Comparison of ENCODE assay signal across 9 cellular contexts in genomic region chr15:74399511-74400312, GRCh38. TPM values are rescaled to one million over a fixed set of nuclear protein-coding genes. Genes with fewer than 3 reads are reported as not detected.
A peak's percentile ranks its signal among the peaks of the same experiment; 100 is the strongest.
DNase-seq lines count a peak whose midpoint lies in the region; ATAC-seq and TF ChIP-seq lines count a peak whose summit lies in the region.
"Had no signal": no experiment of that assay in that cellular context is flagged by ENCODE, and none has a peak within 500 bp of the region (broad histone marks: within the 10 kb centered on the region; RNA-seq: fewer than 3 reads in every experiment).

No MANE protein-coding gene starts in this region.

- peak; percentile 58 for ATAC-seq in CD4-positive, alpha-beta T cell (ENCODE audit: poor library complexity)
- ATAC-seq in naive B cell (ENCODE audit: low read depth in 2 of 2): no peak
- ATAC-seq in GM21576 (IDR thresholded peaks at IDR 0.05; ENCODE audit: unreplicated experiment): no peak
- no peak for ATAC-seq in GM19324 (IDR thresholded peaks at IDR 0.05; ENCODE audit: low FRiP score, unreplicated experiment)

- H3K27me3 ChIP-seq in CD4-positive, alpha-beta T cell (ENCODE audit: control insufficient read depth, insufficient read depth, low read length): no peaks in the 10 kb centered on the region
- H3K27me3 ChIP-seq in left ventricle myocardium inferior (ENCODE audit: low read depth): no peaks in the 10 kb centered on the region

- no peaks in the 10 kb centered on the region for H3K9me3 ChIP-seq in CD4-positive, alpha-beta T cell (ENCODE audit: control insufficient read depth, low read length)
- H3K9me3 ChIP-seq in left ventricle myocardium inferior (replicated peaks): no peaks in the 10 kb centered on the region

- no peak overlapping the region for H3K4me3 Mint-ChIP-seq in CD4-positive, alpha-beta T cell
- peak overlapping the region in 5 of 8 donors; percentile 37 to 65 (median 52) for H3K4me3 Mint-ChIP-seq in naive B cell
- H3K4me3 Mint-ChIP-seq: dendritic cell treated with granulocyte-macrophage colony-stimulating factor and Interleukin-4, amounts not matched to agents 40 ng/mL and 50 ng/mL, for 4 days had no signal

- no peaks in the 10 kb centered on the region for H3K36me3 ChIP-seq in left ventricle myocardium inferior

- intact Hi-C loops in CD4-positive, alpha-beta T cell (cut with DNase I, micrococcal nuclease): no loop called here
- intact Hi-C loops in left ventricle myocardium inferior (cut with micrococcal nuclease): no loop called here

- H3K4me1 Mint-ChIP-seq in CD4-positive, alpha-beta T cell (ENCODE audit: low read depth): peaks cover 55% of the 10 kb centered on the region
- peaks cover 82 to 94% (median 92%) of the 10 kb centered on the region in 3 donors for H3K4me1 Mint-ChIP-seq in naive B cell

- POLR2A ChIA-PET in CD4-positive, alpha-beta T cell (lab: Charles Lee): no interaction called here

- H3K36me3 Mint-ChIP-seq in CD4-positive, alpha-beta T cell (ENCODE audit: low read depth): no peaks in the 10 kb centered on the region
- no peaks in the 10 kb centered on the region for H3K36me3 Mint-ChIP-seq in naive B cell

- TF ChIP-seq CTCF in CD4-positive, alpha-beta T cell (IDR thresholded peaks at IDR 0.05): no peak
- no peak for TF ChIP-seq CTCF in left ventricle myocardium inferior (IDR thresholded peaks at IDR 0.05; ENCODE audit: borderline replicate concordance)

- no peaks in the 10 kb centered on the region for H3K27me3 Mint-ChIP-seq in CD4-positive, alpha-beta T cell
- H3K27me3 Mint-ChIP-seq in naive B cell: no peaks in the 10 kb centered on the region

- H3K9me3 Mint-ChIP-seq in CD4-positive, alpha-beta T cell: no peaks in the 10 kb centered on the region
- no peaks in the 10 kb centered on the region for H3K9me3 Mint-ChIP-seq in naive B cell
- H3K9me3 Mint-ChIP-seq: dendritic cell treated with granulocyte-macrophage colony-stimulating factor and Interleukin-4, amounts not matched to agents 40 ng/mL and 50 ng/mL, for 4 days had no signal

- in situ Hi-C loops in KBM-7 (cut with MboI; ENCODE audit: low pct_unique_long_range_greater_than_20kb, low sequenced_read_pairs): no loop called here

- H3K4me3 ChIP-seq in left ventricle myocardium inferior: no peak overlapping the region

- DNase-seq in CD4-positive, alpha-beta T cell: peak in 2 of 10 experiments; percentile 30 to 38
- DNase-seq in KBM-7 (peak; percentile 82), naive B cell (no peak), left ventricle myocardium inferior (no peak), HPDE6-E6E7 (ENCODE audit: extremely low spot score) (no peak)
- peak; percentile 36 for DNase-seq in activated T-cell treated with anti-CD3 and anti-CD28 coated beads, Interleukin-2, amount 50 U/mL, for 1 hour

- CTCF ChIA-PET in CD4-positive, alpha-beta T cell (lab: Charles Lee): interaction anchor here (1.5 kb wide), 1 partner anchor 17 kb away, joined by 4 read pairs; no protein-coding TSS in a partner anchor

- H3K4me1 ChIP-seq in left ventricle myocardium inferior: peaks cover 30% of the 10 kb centered on the region

- no peak overlapping the region for H3K27ac ChIP-seq in CD4-positive, alpha-beta T cell (ENCODE audit: low read depth, low read length)
- no peak overlapping the region for H3K27ac ChIP-seq in left ventricle myocardium inferior (replicated peaks)

- no peak overlapping the region for H3K27ac Mint-ChIP-seq in CD4-positive, alpha-beta T cell
- H3K27ac Mint-ChIP-seq in naive B cell: peak overlapping the region; percentile 21 to 100 (median 88)
- H3K27ac Mint-ChIP-seq: dendritic cell treated with granulocyte-macrophage colony-stimulating factor and Interleukin-4, amounts not matched to agents 40 ng/mL and 50 ng/mL, for 4 days had no signal

RNA-seq across cellular contexts. Expression of gene CYP11A1, which starts 32.3 kb away (rescaled TPM):
- not detected for total RNA-seq in CD4-positive, alpha-beta T cell
- polyA plus RNA-seq in naive B cell (ENCODE audit: low read depth in 6 of 6): not detected
- total RNA-seq in left ventricle myocardium inferior: 0.27 TPM

RNA-seq across cellular contexts. Expression of gene SEMA7A, which starts 34.0 kb away (rescaled TPM):
- total RNA-seq in CD4-positive, alpha-beta T cell: 1 to 10 TPM; 2.3 to 2.7 TPM
- polyA plus RNA-seq in naive B cell (ENCODE audit: low read depth in 6 of 6): 1 to 10 TPM in 2 of 6 donors, under 1 TPM in 3, not detected in 1; 0.10 to 1.5 (median 0.62) TPM
- 1.5 TPM for total RNA-seq in left ventricle myocardium inferior

Comparison
In these comparisons a context has a peak if more than half of its experiments do, and no peak if none do; other contexts are left out.
1. DNase-seq: peak in KBM-7 (single experiment) and activated T-cell treated with anti-CD3 and anti-CD28 coated beads, Interleukin-2, amount 50 U/mL, for 1 hour (single experiment); none in naive B cell (single experiment), left ventricle myocardium inferior (single experiment) and HPDE6-E6E7 (single experiment).